Comparison of ENCODE assay signal across 8 cellular contexts in genomic region chr14:81220767-81221578, GRCh38. TPM values are rescaled to one million over a fixed set of nuclear protein-coding genes. Genes with fewer than 3 reads are reported as not detected.
DNase-seq lines count a peak whose midpoint lies in the region; ATAC-seq, FAIRE-seq and TF ChIP-seq lines count a peak whose summit lies in the region.

GTF2A1 (minus strand) TSS chr14:81220959; CDS start chr14:81220518, 441 bp downstream.

- peak within 1 kb of the TSS; percentile 94 for H2AFZ ChIP-seq in trophoblast cell (ENCODE audit: insufficient read depth, low read length, poor library complexity)

- H3K79me1 ChIP-seq in trophoblast cell (ENCODE audit: low read length) = peaks cover 19% of the 10 kb centered on the region

- H3K4me1 Mint-ChIP-seq in T-cell = peaks cover 35 to 43% (median 38%) of the 10 kb centered on the region in 3 donors

- H3K4me3 ChIP-seq in trophoblast cell (ENCODE audit: low read depth, low read length) (peak within 1 kb of the TSS; percentile 79), transverse colon (peak within 1 kb of the TSS; percentile 69 to 89 (median 88))

- no peak within 1 kb of the TSS for H3K23ac ChIP-seq in trophoblast cell (ENCODE audit: low read length)

- peak within 1 kb of the TSS; percentile 98 for H2BK120ac ChIP-seq in trophoblast cell (ENCODE audit: insufficient read depth, low read length, poor library complexity)

- H3K27ac Mint-ChIP-seq in T-cell = peak within 1 kb of the TSS; percentile 99

- FAIRE-seq in GM12891 (lab: Jason Lieb, UNC) = peak; percentile 97

- peak within 1 kb of the TSS; percentile 9 for H2AK5ac ChIP-seq in trophoblast cell (ENCODE audit: low read length)

- peaks cover 7% of the 10 kb centered on the region for H3K36me3 Mint-ChIP-seq in T-cell

- H3K27me3 ChIP-seq in trophoblast cell (ENCODE audit: insufficient read depth, low read length) (no peaks in the 10 kb centered on the region), transverse colon (no peaks in the 10 kb centered on the region)

- peak; percentile 44 for TF ChIP-seq EP300 in transverse colon (IDR thresholded peaks at IDR 0.05; ENCODE audit: low read depth)

- DNase-seq in GM12891 (ENCODE audit: insufficient read length, low spot score) (peak; percentile 65), NCI-H1436 treated with DMSO at 0.1 percent for 48 hours (lab: John Stamatoyannopoulos, UW) (peak; percentile 86), T-cell (peak; percentile 84 to 96 (median 93)), cardiac septum (ENCODE audit: low spot score) (peak; percentile 98), trophoblast cell (peak; percentile 95 to 96), transverse colon (peak; percentile 95)

- H3K27ac ChIP-seq in adipose tissue (ENCODE audit: low read depth, low read length) (peak within 1 kb of the TSS; percentile 70), trophoblast cell (ENCODE audit: low read depth, low read length) (peak within 1 kb of the TSS; percentile 100), transverse colon (peak within 1 kb of the TSS; percentile 96 to 99 (median 98))

- H3K9me3 ChIP-seq in trophoblast cell (ENCODE audit: insufficient read depth, low read depth, low read length) (no peaks in the 10 kb centered on the region), transverse colon (no peaks in the 10 kb centered on the region)

- H2BK5ac ChIP-seq in trophoblast cell (ENCODE audit: low read depth, low read length, poor library complexity) = peak within 1 kb of the TSS; percentile 98

- ATAC-seq in HG02840 (IDR thresholded peaks at IDR 0.05; ENCODE audit: low FRiP score, unreplicated experiment) (peak; percentile 78), T-cell (replicated peaks in 1 of 4) (peak; percentile 71 to 81 (median 78))

- peak; percentile 99 for TF ChIP-seq POLR2A in GM12891 (IDR thresholded peaks at IDR 0.05; ENCODE audit: low read depth, low read length)
- TF ChIP-seq POLR2A in transverse colon (IDR thresholded peaks at IDR 0.05) = peak; percentile 99

- H3K4me3 Mint-ChIP-seq in T-cell = peak within 1 kb of the TSS; percentile 94 to 100 (median 98)

- H3K9me3 Mint-ChIP-seq in T-cell = no peaks in the 10 kb centered on the region

- TF ChIP-seq CTCF in transverse colon (IDR thresholded peaks at IDR 0.05) = no peak

- H3K36me3 ChIP-seq in trophoblast cell (ENCODE audit: control insufficient read depth in 1 of 2, insufficient read depth in 2 of 2, low read length in 2 of 2) (no peaks in the 10 kb centered on the region), transverse colon (no peaks in the 10 kb centered on the region)

- H4K91ac ChIP-seq in trophoblast cell (ENCODE audit: low read depth, low read length) = peak within 1 kb of the TSS; percentile 96

- peak within 1 kb of the TSS; percentile 69 for H2BK12ac ChIP-seq in trophoblast cell (ENCODE audit: low read length)

- no peaks in the 10 kb centered on the region for H3K4me1 ChIP-seq in trophoblast cell (ENCODE audit: control insufficient read depth in 1 of 2, insufficient read depth in 2 of 2, low read length in 2 of 2)
- H3K4me1 ChIP-seq in transverse colon = peaks cover 18 to 38% (median 32%) of the 10 kb centered on the region in 4 donors

- peak within 1 kb of the TSS; percentile 74 for H3K4me2 ChIP-seq in trophoblast cell (ENCODE audit: low read length)

- POLR2A ChIA-PET in T-cell (lab: Charles Lee) = interaction anchor here (0.6 to 1.8 kb wide), 10 partner anchors 25 to 313 kb away, joined by 3 to 12 read pairs (median 4); partner anchors contain the start of gene SEL1L (in 1 of the 2)

- H3K18ac ChIP-seq in trophoblast cell (ENCODE audit: low read length) = peak within 1 kb of the TSS; percentile 99

- peak within 1 kb of the TSS; percentile 94 for H4K12ac ChIP-seq in trophoblast cell (ENCODE audit: low read depth, low read length)

- H3K79me2 ChIP-seq in trophoblast cell (ENCODE audit: control insufficient read depth, insufficient read depth, low read length, poor library complexity) = peaks cover 9% of the 10 kb centered on the region

- H3K14ac ChIP-seq in trophoblast cell (ENCODE audit: low read length) = peak within 1 kb of the TSS; percentile 96

- peak within 1 kb of the TSS; percentile 94 for H3K9ac ChIP-seq in trophoblast cell (ENCODE audit: low read length)

- intact Hi-C loops in cardiac septum (cut with DNase I) = loop anchor here (2.0 to 5.0 kb wide), 2 partner anchors 50 to 311 kb away; partner anchors contain the start of gene SEL1L
- intact Hi-C loops in transverse colon (cut with DNase I; ENCODE audit: low total_unique reads) = no loop called here

- in situ Hi-C loops in transverse colon (cut with MboI; ENCODE audit: low pct_ligation_motif_present in 1 of 4, low pct_unique_long_range_greater_than_20kb in 1 of 4, low sequenced_read_pairs in 3 of 4) = no loop called here

- 0 to 1% (median 0%) methylated on average over 75 to 90 of the region's 90 CpGs for WGBS in adipose tissue, 3 donors
- WGBS in trophoblast cell (ENCODE audit: extremely low coverage, insufficient coverage, insufficient read length) = no CpG with 5 or more reads among the region's 90 CpGs
- 1% methylated on average over 69 of the region's 90 CpGs; no CpG with 5 or more reads in 1 of the 2 donors for WGBS in transverse colon (ENCODE audit: low coverage in 1 of 2), 2 donors

- H3K4ac ChIP-seq in trophoblast cell (ENCODE audit: low read depth, low read length) = peak within 1 kb of the TSS; percentile 60

- CTCF ChIA-PET in T-cell (lab: Charles Lee) = interaction anchor here in 1 of 2 donors (0.6 to 1.5 kb wide), 5 partner anchors 29 to 279 kb away, joined by 3 to 9 read pairs (median 4); partner anchors contain the start of gene CEP128

- H3K27me3 Mint-ChIP-seq in T-cell = no peaks in the 10 kb centered on the region

- H4K8ac ChIP-seq in trophoblast cell (ENCODE audit: low read depth, low read length) = peak within 1 kb of the TSS; percentile 83

TF ChIP-seq in GM12891, 5 proteins besides CTCF, POLR2A, EP300 and RAD21:
- TF ChIP-seq PAX5 (IDR thresholded peaks at IDR 0.05; ENCODE audit: insufficient read depth, low read length, severe bottlenecking) (peak; percentile 42), POU2F2 (IDR thresholded peaks at IDR 0.05; ENCODE audit: low read depth, low read length) (peak; percentile 97), TAF1 (IDR thresholded peaks at IDR 0.05; ENCODE audit: low read depth, low read length) (peak; percentile 77; the same call in 1 of the 2 replicates), POLR2AphosphoS5 (IDR thresholded peaks at IDR 0.05; ENCODE audit: low read depth, low read length) (peak; percentile 97), SPI1 (IDR thresholded peaks at IDR 0.05; ENCODE audit: low read depth, low read length) (0 out of 2 replicates have a peak, but pooled peaks have one; percentile 16)

RNA-seq across cellular contexts. Expression of gene GTF2A1, which starts in this region (rescaled TPM):
- polyA plus RNA-seq in GM12891 (2012; ENCODE audit: low read depth, missing spikeins) = 7.8 TPM
- 10 to 100 TPM; 21.2 to 34.1 (median 29.3) TPM for total RNA-seq in T-cell
- polyA plus RNA-seq in adipose tissue = 1 to 10 TPM; 4.1 to 9.2 (median 6.4) TPM
- total RNA-seq in cardiac septum = 18.0 TPM
- 21.0 and 22.7 TPM in 2 replicates for polyA plus RNA-seq in trophoblast cell (2013)
- 10 to 100 TPM; 10.5 to 48.0 (median 22.5) TPM for total RNA-seq in transverse colon

Comparison
In these comparisons a context has a peak if more than half of its experiments do, and no peak if none do; other contexts are left out.
1. Peak in every context shown above with its lines: DNase-seq, ATAC-seq, H3K4me3 ChIP-seq and H3K27ac ChIP-seq.